1 cellular context compared by ENCODE assay signal in genomic region chr14:91264151-91265150, GRCh38.
TF ChIP-seq lines count a peak whose summit lies in the region.

No MANE protein-coding gene starts in this region.

TF ChIP-seq in H1, 55 proteins besides CTCF, POLR2A, EP300 and RAD21 (continued from another document):
- no peak for TF ChIP-seq E2F6 (IDR thresholded peaks at IDR 0.05)
